ENCODE assay signal across 1 cellular context in genomic region chr1:181088079-181089016, GRCh38.
A peak's percentile ranks its signal among the peaks of the same experiment; 100 is the strongest.
TF ChIP-seq lines count a peak whose summit lies in the region.

IER5 (plus strand) TSS chr1:181088700; CDS start chr1:181088903, 203 bp downstream.

TF ChIP-seq in HepG2, 621 proteins besides CTCF, POLR2A, EP300 and RAD21 (continued from another document):
- no peak for TF ChIP-seq HMG20A (CRISPR knock-in tag; IDR thresholded peaks at IDR 0.05; ENCODE audit: borderline replicate concordance)
- peak; percentile 67; the same call in 1 of the 2 replicates for TF ChIP-seq HOMEZ (CRISPR knock-in tag; IDR thresholded peaks at IDR 0.05; ENCODE audit: low read depth)
- TF ChIP-seq ZNF407 (CRISPR knock-in tag; IDR thresholded peaks at IDR 0.05; ENCODE audit: not compliant biosample characterization): peak; percentile 71
- peak; percentile 35; the same call in 1 of the 2 replicates for TF ChIP-seq ZNF816 (CRISPR knock-in tag; IDR thresholded peaks at IDR 0.05; ENCODE audit: borderline replicate concordance)
- no peak for TF ChIP-seq GZF1 (CRISPR knock-in tag; IDR thresholded peaks at IDR 0.05)
- TF ChIP-seq NFYC (CRISPR knock-in tag; IDR thresholded peaks at IDR 0.05): peak; percentile 89
